ENCODE assay signal across 10 cellular contexts in genomic region chr7:40199076-40199802, GRCh38.
DNase-seq lines count a peak whose midpoint lies in the region; ATAC-seq and TF ChIP-seq lines count a peak whose summit lies in the region.
"Had no signal": no experiment of that assay in that cellular context is flagged by ENCODE, and none has a peak within 500 bp of the region (broad histone marks: within the 10 kb centered on the region; RNA-seq: fewer than 3 reads in every experiment).

No MANE protein-coding gene starts in this region.

- H3K27me3 Mint-ChIP-seq in nephron progenitor cell (ENCODE audit: low read depth, poor library complexity), result no peaks in the 10 kb centered on the region
- H3K27me3 Mint-ChIP-seq in naive thymus-derived CD4-positive, alpha-beta T cell, result peaks cover 0 to 4% (median 0%) of the 10 kb centered on the region in 5 donors

- H3K9me3 Mint-ChIP-seq in nephron progenitor cell, result no peaks in the 10 kb centered on the region
- no peaks in the 10 kb centered on the region for H3K9me3 Mint-ChIP-seq in naive thymus-derived CD4-positive, alpha-beta T cell

- H3K27ac Mint-ChIP-seq in nephron progenitor cell, result no peak overlapping the region
- H3K27ac Mint-ChIP-seq in naive thymus-derived CD4-positive, alpha-beta T cell, result no peak overlapping the region

- no peaks in the 10 kb centered on the region for H3K27me3 ChIP-seq in naive thymus-derived CD4-positive, alpha-beta T cell (ENCODE audit: control insufficient read depth in 2 of 2, insufficient read depth in 2 of 2, low read length in 2 of 2)
- H3K27me3 ChIP-seq: transverse colon had no signal

- ATAC-seq in naive thymus-derived CD4-positive, alpha-beta T cell, result no peak
- ATAC-seq in GM18517 (IDR thresholded peaks at IDR 0.05; ENCODE audit: unreplicated experiment), result no peak

- H3K4me1 Mint-ChIP-seq in nephron progenitor cell, result no peaks in the 10 kb centered on the region
- H3K4me1 Mint-ChIP-seq in naive thymus-derived CD4-positive, alpha-beta T cell, result no peaks in the 10 kb centered on the region

- peak; percentile 68 for TF ChIP-seq CTCF in choroid plexus epithelial cell (conservative IDR thresholded peaks at IDR 0.05; ENCODE audit: low read depth, low read length)
- peak; percentile 18 for TF ChIP-seq CTCF in nephron progenitor cell (IDR thresholded peaks at IDR 0.05)

- intact Hi-C loops in naive thymus-derived CD4-positive, alpha-beta T cell (cut with micrococcal nuclease), result no loop called here

- no peaks in the 10 kb centered on the region for H3K9me3 ChIP-seq in naive thymus-derived CD4-positive, alpha-beta T cell (ENCODE audit: control insufficient read depth in 2 of 3, low read length in 3 of 3)
- H3K9me3 ChIP-seq: psoas muscle, transverse colon had no signal

- H3K4me3 Mint-ChIP-seq in nephron progenitor cell, result no peak overlapping the region
- H3K4me3 Mint-ChIP-seq in naive thymus-derived CD4-positive, alpha-beta T cell, result no peak overlapping the region

- peak; percentile 60 for DNase-seq in EL
- peak; percentile 70 for DNase-seq in M059J (ENCODE audit: low read depth)
- DNase-seq in choroid plexus epithelial cell (ENCODE audit: low read depth), result peak; percentile 94
- DNase-seq in nephron progenitor cell, result no peak
- no peak for DNase-seq in naive thymus-derived CD4-positive, alpha-beta T cell
- DNase-seq in activated gamma-delta T cell treated with Interleukin-2 at 50 U/mL for 16 hours, result no peak
- no peak for DNase-seq in stimulated activated CD4-positive, alpha-beta T cell treated with anti-CD3 and anti-CD28 coated beads, Interleukin-4, amount 100 ng/mL, for 4 hours
- DNase-seq: psoas muscle, transverse colon had no signal

- CTCF ChIA-PET in naive thymus-derived CD4-positive, alpha-beta T cell (lab: Charles Lee), result interaction anchor here (0.7 kb wide), 1 partner anchor 1122 kb away, joined by 6 read pairs; no protein-coding TSS in a partner anchor

- no peaks in the 10 kb centered on the region for H3K36me3 Mint-ChIP-seq in nephron progenitor cell (ENCODE audit: low read depth)
- peaks cover 0 to 16% (median 0%) of the 10 kb centered on the region in 5 donors for H3K36me3 Mint-ChIP-seq in naive thymus-derived CD4-positive, alpha-beta T cell

- POLR2A ChIA-PET in naive thymus-derived CD4-positive, alpha-beta T cell (lab: Charles Lee), result no interaction called here

- H3K4me1 ChIP-seq in naive thymus-derived CD4-positive, alpha-beta T cell (ENCODE audit: control insufficient read depth in 2 of 2, insufficient read depth in 2 of 2, low read length in 2 of 2), result no peaks in the 10 kb centered on the region
- H3K4me1 ChIP-seq: psoas muscle, transverse colon had no signal

- no peak overlapping the region for H3K4me3 ChIP-seq in choroid plexus epithelial cell (ENCODE audit: low read depth, low read length)
- H3K4me3 ChIP-seq in naive thymus-derived CD4-positive, alpha-beta T cell (ENCODE audit: low read length), result no peak overlapping the region
- H3K4me3 ChIP-seq: psoas muscle, transverse colon had no signal

- no peak overlapping the region for H3K27ac ChIP-seq in naive thymus-derived CD4-positive, alpha-beta T cell (ENCODE audit: low read depth, low read length)
- H3K27ac ChIP-seq: psoas muscle, transverse colon had no signal

- no peaks in the 10 kb centered on the region for H3K36me3 ChIP-seq in naive thymus-derived CD4-positive, alpha-beta T cell (ENCODE audit: control insufficient read depth in 2 of 3, insufficient read depth in 3 of 3, low read length in 3 of 3)
- H3K36me3 ChIP-seq: transverse colon had no signal

Comparison
In these comparisons a context has a peak if more than half of its experiments do, and no peak if none do; other contexts are left out.
1. DNase-seq: peak in EL (single experiment), M059J (single experiment) and choroid plexus epithelial cell (single experiment); none in nephron progenitor cell (single experiment), naive thymus-derived CD4-positive, alpha-beta T cell (0 of 9), activated gamma-delta T cell treated with Interleukin-2 at 50 U/mL for 16 hours (single experiment) and stimulated activated CD4-positive, alpha-beta T cell treated with anti-CD3 and anti-CD28 coated beads, Interleukin-4, amount 100 ng/mL, for 4 hours (0 of 2).